30 cellular contexts compared by ENCODE assay signal in the genomic region with DNA sequence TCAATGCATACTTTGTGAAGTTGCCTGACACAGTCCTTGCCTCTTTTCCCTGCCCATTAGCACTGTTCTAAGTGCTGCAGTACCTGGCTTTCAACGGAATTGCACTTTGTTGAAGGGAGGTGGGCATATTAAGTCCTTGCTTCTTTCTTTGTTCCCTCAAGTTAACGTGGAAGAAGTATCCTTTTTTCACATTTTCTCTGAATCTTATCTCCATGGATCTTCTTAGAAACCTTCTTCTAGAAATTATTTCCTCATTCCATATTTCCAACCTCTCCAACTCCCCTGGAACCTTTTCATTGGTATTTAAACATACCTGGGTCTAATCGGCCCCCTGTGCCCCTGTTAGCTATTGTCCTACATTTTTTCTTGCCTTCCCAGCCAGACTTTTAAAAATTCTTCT.
DNase-seq lines count a peak whose midpoint lies in the region; ATAC-seq, FAIRE-seq and TF ChIP-seq lines count a peak whose summit lies in the region.
"Had no signal": no experiment of that assay in that cellular context is flagged by ENCODE, and none has a peak within 500 bp of the region (broad histone marks: within the 10 kb centered on the region; RNA-seq: fewer than 3 reads in every experiment).

No MANE protein-coding gene starts in this region.

- POLR2A ChIA-PET in PC-3 (lab: Charles Lee; ENCODE audit: unreplicated experiment) (no interaction called here), H1 (lab: Charles Lee; ENCODE audit: partially characterized antibody) (no interaction called here)

- H3K4me1 Mint-ChIP-seq in nephron: no peaks in the 10 kb centered on the region

- H3K79me2 ChIP-seq in PC-3 (ENCODE audit: low read length): peaks cover 32% of the 10 kb centered on the region
- H3K79me2 ChIP-seq in H1 (ENCODE audit: control insufficient read depth in 1 of 2, insufficient read depth in 2 of 2, low read length in 2 of 2): peaks cover 0 to 4% of the 10 kb centered on the region in 2 experiments; a peak in 1 of 4 replicates

- H4K91ac ChIP-seq in H1 (replicated peaks; ENCODE audit: insufficient read length, low read length): no peak overlapping the region

- peak overlapping the region; percentile 55 for H3K9ac ChIP-seq in PC-3 (ENCODE audit: low read length)
- no peak overlapping the region; a peak in 1 of 7 replicates for H3K9ac ChIP-seq in H1 (replicated peaks in 1 of 4; ENCODE audit: extremely low read depth in 1 of 4, low read depth in 3 of 4, low read length in 3 of 4)

- H2AFZ ChIP-seq in PC-3 (ENCODE audit: low read length) (0 out of 2 replicates have a peak overlapping the region, but pooled peaks have one; percentile 32), H1 (ENCODE audit: low read length) (no peak overlapping the region)

- no peak overlapping the region for H3K14ac ChIP-seq in H1 (ENCODE audit: insufficient read length)

- H2BK15ac ChIP-seq in H1 (ENCODE audit: low read length): 0 out of 2 replicates have a peak overlapping the region, but pooled peaks have one; percentile 81

- H3K9me3 ChIP-seq in PC-3 (ENCODE audit: low read length) (no peaks in the 10 kb centered on the region), H1 (ENCODE audit: insufficient read depth in 2 of 2, low read depth in 1 of 2, low read length in 1 of 2) (no peaks in the 10 kb centered on the region)
- H3K9me3 ChIP-seq: esophagus muscularis mucosa, neutrophil, psoas muscle had no signal

- no peaks in the 10 kb centered on the region for H3K9me2 ChIP-seq in PC-3 (replicated peaks; ENCODE audit: low read length)

- TF ChIP-seq CTCF in PC-3 (conservative IDR thresholded peaks at IDR 0.05; ENCODE audit: low read depth, low read length) (no peak), H1 (IDR thresholded peaks at IDR 0.05; ENCODE audit: control extremely low read depth in 1 of 3, insufficient read depth in 1 of 3, low read depth in 1 of 3, low read length in 3 of 3) (no peak), nephron (IDR thresholded peaks at IDR 0.05; ENCODE audit: unreplicated experiment in 3 of 3) (no peak)

- TF ChIP-seq POLR2A in H1 (IDR thresholded peaks at IDR 0.05; ENCODE audit: control extremely low read depth in 1 of 2, low read depth in 2 of 2, low read length in 2 of 2): no peak

- H3K27me3 Mint-ChIP-seq in nephron (ENCODE audit: low read depth): no peaks in the 10 kb centered on the region
- H3K27me3 Mint-ChIP-seq: activated CD4-positive, alpha-beta memory T cell treated with anti-CD3 and anti-CD28 coated beads for 36 hours; activated T-helper 17 cell treated with anti-CD3 and anti-CD28 coated beads, Interleukin-2, amount 50 U/mL, for 72 hours; effector memory CD8-positive, alpha-beta T cell; stimulated activated naive CD8-positive, alpha-beta T cell treated with anti-CD3 and anti-CD28 coated beads, Interleukin-15, amount 100 ng/mL, for 72 hours had no signal

- H2BK120ac ChIP-seq in H1 (replicated peaks; ENCODE audit: low read depth, low read length): no peak overlapping the region

- H3K4ac ChIP-seq in H1 (replicated peaks; ENCODE audit: insufficient read length, low read depth, low read length): no peak overlapping the region

- H4K8ac ChIP-seq in H1 (ENCODE audit: extremely low read depth, insufficient read depth, low read length): no peak overlapping the region

- H3K4me2 ChIP-seq in PC-3 (ENCODE audit: low read length) (peak overlapping the region; percentile 81), H1 (ENCODE audit: insufficient read depth in 1 of 2, low read depth in 2 of 2, low read length in 2 of 2) (no peak overlapping the region)

- H3K36me3 ChIP-seq in PC-3 (ENCODE audit: low read depth, low read length): no peaks in the 10 kb centered on the region
- no peaks in the 10 kb centered on the region for H3K36me3 ChIP-seq in H1 (ENCODE audit: control insufficient read depth in 2 of 4, insufficient read depth in 4 of 4, low read length in 3 of 4)

- H3K56ac ChIP-seq in H1 (replicated peaks; ENCODE audit: insufficient read length, low read depth, low read length): no peak overlapping the region

- peaks cover 5% of the 10 kb centered on the region for H3F3A ChIP-seq in PC-3 (ENCODE audit: low read length, unreplicated experiment)

- no peak overlapping the region for H3K23ac ChIP-seq in H1 (ENCODE audit: insufficient read length)

- no peak for TF ChIP-seq EP300 in H1 (IDR thresholded peaks at IDR 0.05; ENCODE audit: borderline replicate concordance in 1 of 2, low read depth in 2 of 2, low read length in 2 of 2)

- no peak overlapping the region for H3K4me3 Mint-ChIP-seq in nephron
- H3K4me3 Mint-ChIP-seq: activated CD4-positive, alpha-beta memory T cell treated with anti-CD3 and anti-CD28 coated beads for 36 hours; activated T-helper 17 cell treated with anti-CD3 and anti-CD28 coated beads, Interleukin-2, amount 50 U/mL, for 72 hours; effector memory CD8-positive, alpha-beta T cell; stimulated activated naive CD8-positive, alpha-beta T cell treated with anti-CD3 and anti-CD28 coated beads, Interleukin-15, amount 100 ng/mL, for 72 hours had no signal

- H3K4me3 ChIP-seq in PC-3 (ENCODE audit: low read length) (peak overlapping the region; percentile 59; the same call in 1 of the 2 replicates), H1 (ENCODE audit: extremely low read depth in 1 of 4, insufficient read depth in 2 of 4, low read depth in 3 of 4, low read length in 4 of 4) (no peak overlapping the region)
- H3K4me3 ChIP-seq: coronary artery, esophagus muscularis mucosa, psoas muscle had no signal

- 64% methylated on average over 3 of the region's 3 CpGs; no CpG with 5 or more reads in 1 of the 2 experiments for WGBS in H1 (ENCODE audit: extremely low coverage in 1 of 2, insufficient coverage in 1 of 2, insufficient read length in 1 of 2, insufficient replicate concordance in 2 of 2, low coverage in 1 of 2, low lambda C conversion rate in 2 of 2, missing lambda C conversion rate in 1 of 2), 2 experiments

- H3K18ac ChIP-seq in H1 (ENCODE audit: extremely low read depth, low read length): no peak overlapping the region

- H4K20me1 ChIP-seq in PC-3 (ENCODE audit: low read length) (no peaks in the 10 kb centered on the region), H1 (replicated peaks in 1 of 2; ENCODE audit: control insufficient read depth in 1 of 2, insufficient read depth in 2 of 2, low read length in 2 of 2) (no peaks in the 10 kb centered on the region)

- H2BK5ac ChIP-seq in H1 (ENCODE audit: low read depth, low read length): no peak overlapping the region

- no peak overlapping the region for H2BK12ac ChIP-seq in H1 (ENCODE audit: low read depth, low read length)

- peak overlapping the region; percentile 20 to 67 (median 57) for H3K27ac Mint-ChIP-seq in nephron
- H3K27ac Mint-ChIP-seq: activated CD4-positive, alpha-beta memory T cell treated with anti-CD3 and anti-CD28 coated beads for 36 hours; activated T-helper 17 cell treated with anti-CD3 and anti-CD28 coated beads, Interleukin-2, amount 50 U/mL, for 72 hours; effector memory CD8-positive, alpha-beta T cell; stimulated activated naive CD8-positive, alpha-beta T cell treated with anti-CD3 and anti-CD28 coated beads, Interleukin-15, amount 100 ng/mL, for 72 hours had no signal

- H3K27me3 ChIP-seq in PC-3 (ENCODE audit: low read length) (no peaks in the 10 kb centered on the region), H1 (replicated peaks in 1 of 4; ENCODE audit: control insufficient read depth in 3 of 4, extremely low read depth in 1 of 4, insufficient read depth in 3 of 4, low read length in 3 of 4) (no peaks in the 10 kb centered on the region)
- H3K27me3 ChIP-seq: esophagus muscularis mucosa, neutrophil had no signal

- H3K4me1 ChIP-seq in PC-3 (ENCODE audit: insufficient read depth, low read length) (peaks cover 31% of the 10 kb centered on the region), H1 (replicated peaks in 1 of 4; ENCODE audit: control insufficient read depth in 3 of 4, insufficient read depth in 4 of 4, low read length in 3 of 4) (peaks cover 0 to 2% (median 0%) of the 10 kb centered on the region in 4 experiments; a peak in 1 of 7 replicates)
- H3K4me1 ChIP-seq: esophagus muscularis mucosa, psoas muscle had no signal

- peak; percentile 68 for FAIRE-seq in H1 (lab: Jason Lieb, UNC)
- FAIRE-seq: GM18507 had no signal

- in situ Hi-C loops in ACHN (cut with HindIII; ENCODE audit: low pct_ligation_motif_present, low pct_unique_long_range_greater_than_20kb, low sequenced_read_pairs): no loop called here

- intact Hi-C loops in PC-3 (cut with micrococcal nuclease): loop anchor here (5.0 to 10.0 kb wide), 5 partner anchors 70 to 350 kb away; partner anchors contain the start of gene E2F3

- CTCF ChIA-PET in PC-3 (lab: Charles Lee): no interaction called here
- CTCF ChIA-PET in H1 (lab: Charles Lee; ENCODE audit: partially characterized antibody): no interaction called here

- H3K27ac ChIP-seq in PC-3 (ENCODE audit: low read length): peak overlapping the region; percentile 91
- H3K27ac ChIP-seq in H1 (ENCODE audit: low read depth, low read length): no peak overlapping the region
- H3K27ac ChIP-seq: C4-2B, coronary artery, esophagus muscularis mucosa, HL-60, neutrophil, psoas muscle had no signal

- no peak overlapping the region for H4K5ac ChIP-seq in H1 (ENCODE audit: insufficient read length, low read depth, low read length)

- H2BK20ac ChIP-seq in H1 (ENCODE audit: low read length): no peak overlapping the region

- no peak for TF ChIP-seq RAD21 in H1 (IDR thresholded peaks at IDR 0.05 in 1 of 2, conservative IDR thresholded peaks at IDR 0.05 in 1 of 2; ENCODE audit: low read depth in 2 of 2, low read length in 2 of 2)

- H3K9me3 Mint-ChIP-seq in nephron: peaks cover 2% of the 10 kb centered on the region
- H3K9me3 Mint-ChIP-seq: activated CD4-positive, alpha-beta memory T cell treated with anti-CD3 and anti-CD28 coated beads for 36 hours; activated T-helper 17 cell treated with anti-CD3 and anti-CD28 coated beads, Interleukin-2, amount 50 U/mL, for 72 hours had no signal

- ATAC-seq in PC-3 (peak; percentile 6; the same call in 1 of the 2 replicates), HG03108 (IDR thresholded peaks at IDR 0.05; ENCODE audit: unreplicated experiment) (no peak)
- ATAC-seq: activated T-helper 17 cell treated with anti-CD3 and anti-CD28 coated beads, Interleukin-2, amount 50 U/mL, for 72 hours; effector memory CD8-positive, alpha-beta T cell; left lobe of liver; psoas muscle; stimulated activated naive CD8-positive, alpha-beta T cell treated with anti-CD3 and anti-CD28 coated beads, Interleukin-15, amount 100 ng/mL, for 72 hours had no signal

- no peak overlapping the region for H2AK5ac ChIP-seq in H1 (ENCODE audit: low read depth, low read length)

- peaks cover 2% of the 10 kb centered on the region; the same call in 1 of the 2 replicates for H3K79me1 ChIP-seq in H1 (ENCODE audit: low read depth, low read length)

- DNase-seq in ACHN: peak; percentile 11
- peak; percentile 12 for DNase-seq in PC-3
- DNase-seq in H1 (ENCODE audit: low read depth in 1 of 2, low spot score in 2 of 2): no peak
- DNase-seq in HCEC 1CT: no peak
- no peak for DNase-seq in activated CD4-positive, alpha-beta T cell treated with anti-CD3 and anti-CD28 coated beads, Interleukin-2, amount 50 U/mL, for 48 hours
- DNase-seq in pons (ENCODE audit: low spot score): no peak
- DNase-seq: activated CD4-positive, alpha-beta memory T cell treated with anti-CD3 and anti-CD28 coated beads for 36 hours; activated CD8-positive, alpha-beta memory T cell treated with anti-CD3 and anti-CD28 coated beads, Interleukin-2, amount 50 U/mL, for 48 hours; activated naive CD4-positive, alpha-beta T cell treated with anti-CD3 and anti-CD28 coated beads, Interleukin-2, amount 50 U/mL, for 16 hours; amniotic stem cell; DND-41; effector memory CD8-positive, alpha-beta T cell; Kasumi-1; NCI-H146; NCI-H446 treated with DMSO at 0.1 percent for 48 hours; psoas muscle; Right ventricle myocardium superior; stimulated activated naive CD8-positive, alpha-beta T cell treated with anti-CD3 and anti-CD28 coated beads, Interleukin-15, amount 100 ng/mL, for 72 hours; SW 1271; T-helper 9 cell had no signal

- no TSS peak for BruUV-seq in PC-3 (replicated peaks; lab: Mats Ljungman, UMichigan)

- peaks cover 21% of the 10 kb centered on the region for H3K36me3 Mint-ChIP-seq in nephron (ENCODE audit: low read depth)

- no peaks in the 10 kb centered on the region for H3K23me2 ChIP-seq in H1 (ENCODE audit: low read depth, low read length)

Comparison
In these comparisons a context has a peak if more than half of its experiments do, and no peak if none do; other contexts are left out.
1. DNase-seq: peak in ACHN (single experiment) and PC-3 (single experiment); none in H1 (0 of 2), HCEC 1CT (single experiment), activated CD4-positive, alpha-beta T cell treated with anti-CD3 and anti-CD28 coated beads, Interleukin-2, amount 50 U/mL, for 48 hours (0 of 2) and pons (single experiment).